In genomic region chr1:40884055-40884795, GRCh38 we compare ENCODE assay signal across 10 cellular contexts. TPM values are rescaled to one million over a fixed set of nuclear protein-coding genes. Genes with fewer than 3 reads are reported as not detected.
DNase-seq lines count a peak whose midpoint lies in the region; ATAC-seq and TF ChIP-seq lines count a peak whose summit lies in the region.
"Had no signal": no experiment of that assay in that cellular context is flagged by ENCODE, and none has a peak within 500 bp of the region (broad histone marks: within the 10 kb centered on the region; RNA-seq: fewer than 3 reads in every experiment).

No MANE protein-coding gene starts in this region.

- peaks cover 38 to 49% (median 41%) of the 10 kb centered on the region in 3 donors for H3K27me3 Mint-ChIP-seq in CD14-positive monocyte (ENCODE audit: low read depth in 3 of 3)
- H3K27me3 Mint-ChIP-seq in natural killer cell treated with Interleukin-12 subunit alpha and Interleukin-12 subunit beta and Interleukin-15 and Interleukin-18, amount 100 ng/mL, for 72 hours = peaks cover 34 to 43% of the 10 kb centered on the region in 2 donors

- peak overlapping the region in 1 of 4 donors; percentile 44 for H3K27ac ChIP-seq in esophagus squamous epithelium
- H3K27ac ChIP-seq in thyroid gland = no peak overlapping the region

- TF ChIP-seq CTCF in CD14-positive monocyte (IDR thresholded peaks at IDR 0.05) (no peak), esophagus squamous epithelium (IDR thresholded peaks at IDR 0.05) (no peak), thyroid gland (IDR thresholded peaks at IDR 0.05) (no peak)

- H3K9ac ChIP-seq in NT2/D1 (ENCODE audit: insufficient read length, low read depth) = no peak overlapping the region

- no peak for ATAC-seq in natural killer cell treated with Interleukin-12 subunit alpha and Interleukin-12 subunit beta and Interleukin-15 and Interleukin-18, amount 100 ng/mL, for 72 hours
- ATAC-seq in GM19324 (IDR thresholded peaks at IDR 0.05; ENCODE audit: low FRiP score, unreplicated experiment) (no peak), HG03135 (IDR thresholded peaks at IDR 0.05; ENCODE audit: unreplicated experiment) (no peak), GM18858 (IDR thresholded peaks at IDR 0.05; ENCODE audit: unreplicated experiment) (no peak)

- TF ChIP-seq POLR2A in esophagus squamous epithelium (IDR thresholded peaks at IDR 0.05) = no peak
- no peak for TF ChIP-seq POLR2A in thyroid gland (IDR thresholded peaks at IDR 0.05)

- peaks cover 19% of the 10 kb centered on the region for H3K4me1 ChIP-seq in NT2/D1 (ENCODE audit: insufficient read depth, insufficient read length)
- H3K4me1 ChIP-seq in esophagus squamous epithelium = peaks cover 0 to 43% (median 14%) of the 10 kb centered on the region in 3 donors
- H3K4me1 ChIP-seq in thyroid gland = peaks cover 0 to 19% of the 10 kb centered on the region in 2 donors

- peaks cover 2 to 13% (median 7%) of the 10 kb centered on the region in 7 donors for H3K9me3 Mint-ChIP-seq in CD14-positive monocyte
- no peaks in the 10 kb centered on the region for H3K9me3 Mint-ChIP-seq in natural killer cell treated with Interleukin-12 subunit alpha and Interleukin-12 subunit beta and Interleukin-15 and Interleukin-18, amount 100 ng/mL, for 72 hours

- no peaks in the 10 kb centered on the region for H3K36me3 ChIP-seq in NT2/D1 (ENCODE audit: insufficient read depth, insufficient read length, low read length)
- no peaks in the 10 kb centered on the region for H3K36me3 ChIP-seq in esophagus squamous epithelium
- H3K36me3 ChIP-seq in thyroid gland = no peaks in the 10 kb centered on the region

- peaks cover 14% of the 10 kb centered on the region for H3K4me1 Mint-ChIP-seq in CD14-positive monocyte
- H3K4me1 Mint-ChIP-seq in natural killer cell treated with Interleukin-12 subunit alpha and Interleukin-12 subunit beta and Interleukin-15 and Interleukin-18, amount 100 ng/mL, for 72 hours (ENCODE audit: low read depth in 2 of 2) = peaks cover 4 to 10% of the 10 kb centered on the region in 2 donors

- no peak overlapping the region for H3K27ac Mint-ChIP-seq in CD14-positive monocyte
- no peak overlapping the region for H3K27ac Mint-ChIP-seq in natural killer cell treated with Interleukin-12 subunit alpha and Interleukin-12 subunit beta and Interleukin-15 and Interleukin-18, amount 100 ng/mL, for 72 hours

- peaks cover 4 to 14% of the 10 kb centered on the region in 2 donors for H3K36me3 Mint-ChIP-seq in CD14-positive monocyte
- H3K36me3 Mint-ChIP-seq in natural killer cell treated with Interleukin-12 subunit alpha and Interleukin-12 subunit beta and Interleukin-15 and Interleukin-18, amount 100 ng/mL, for 72 hours = no peaks in the 10 kb centered on the region

- peak overlapping the region; percentile 64 to 76 for H3K4me3 Mint-ChIP-seq in CD14-positive monocyte
- H3K4me3 Mint-ChIP-seq in natural killer cell treated with Interleukin-12 subunit alpha and Interleukin-12 subunit beta and Interleukin-15 and Interleukin-18, amount 100 ng/mL, for 72 hours = peak overlapping the region; percentile 36

- H3K4me3 ChIP-seq in NT2/D1 (ENCODE audit: insufficient read length, low read depth) (peak overlapping the region; percentile 22), esophagus squamous epithelium (peak overlapping the region; percentile 23 to 47 (median 38)), thyroid gland (replicated peaks in 1 of 3) (no peak overlapping the region)

- DNase-seq in CD14-positive monocyte (ENCODE audit: low spot score) = no peak
- no peak for DNase-seq in NT2/D1 (ENCODE audit: low read depth, low spot score)
- DNase-seq in esophagus squamous epithelium (lab: John Stamatoyannopoulos, UW) = no peak
- no peak for DNase-seq in natural killer cell treated with Interleukin-12 subunit alpha and Interleukin-12 subunit beta and Interleukin-15 and Interleukin-18, amount 100 ng/mL, for 72 hours (ENCODE audit: low spot score)
- no peak for DNase-seq in thyroid gland
- DNase-seq: activated CD8-positive, alpha-beta memory T cell treated with anti-CD3 and anti-CD28 coated beads, Interleukin-2, amount 50 U/mL, for 48 hours; kidney glomerular epithelial cell had no signal

- WGBS in esophagus squamous epithelium, 2 donors = 38 to 53% methylated on average over 14 to 17 of the region's 73 CpGs
- WGBS in thyroid gland, 2 donors = 36 to 46% methylated on average over 36 to 47 of the region's 73 CpGs

- intact Hi-C loops in CD14-positive monocyte (cut with micrococcal nuclease) = no loop called here
- intact Hi-C loops in esophagus squamous epithelium (cut with DNase I) = no loop called here
- intact Hi-C loops in thyroid gland (cut with DNase I) = no loop called here

- H3K27me3 ChIP-seq in NT2/D1 (ENCODE audit: insufficient read depth, insufficient read length) (peaks cover 28% of the 10 kb centered on the region), esophagus squamous epithelium (peaks cover 0 to 22% (median 0%) of the 10 kb centered on the region in 4 donors), thyroid gland (no peaks in the 10 kb centered on the region)

- no peaks in the 10 kb centered on the region for H3K9me3 ChIP-seq in NT2/D1 (ENCODE audit: insufficient read depth, low read length)
- no peaks in the 10 kb centered on the region for H3K9me3 ChIP-seq in esophagus squamous epithelium
- no peaks in the 10 kb centered on the region for H3K9me3 ChIP-seq in thyroid gland

RNA-seq across cellular contexts. Expression of gene CITED4, which starts 22.1 kb away (rescaled TPM):
- polyA plus RNA-seq in CD14-positive monocyte = 10 to 100 TPM in 1 of 2 donors, 1 to 10 TPM in 1; 2.4 to 18.8 TPM
- total RNA-seq in esophagus squamous epithelium (10 to 100 TPM; 12.2 to 40.6 (median 22.1) TPM), thyroid gland (10 to 100 TPM in 3 of 4 donors, 1 to 10 TPM in 1; 8.8 to 28.1 (median 20.3) TPM)
- total RNA-seq in natural killer cell treated with Interleukin-12 subunit alpha and Interleukin-12 subunit beta and Interleukin-15 and Interleukin-18, amount 100 ng/mL, for 72 hours = 1 to 10 TPM; 2.5 to 3.5 TPM

Comparison
In these comparisons a context has a peak if more than half of its experiments do, and no peak if none do; other contexts are left out.
1. H3K4me3 ChIP-seq: peak in NT2/D1 (single experiment) and esophagus squamous epithelium (4 of 4); none in thyroid gland (0 of 3).